8 cellular contexts compared by ENCODE assay signal in genomic region chr17:44898768-44899073, GRCh38. TPM values are rescaled to one million over a fixed set of nuclear protein-coding genes. Genes with fewer than 3 reads are reported as not detected.
DNase-seq lines count a peak whose midpoint lies in the region; ATAC-seq, FAIRE-seq and TF ChIP-seq lines count a peak whose summit lies in the region.

No MANE protein-coding gene starts in this region.

- peak overlapping the region; percentile 72 for H3K27ac ChIP-seq in DOHH2 (ENCODE audit: low read depth, low read length)
- peak overlapping the region in 1 of 2 donors; percentile 11 for H3K27ac ChIP-seq in aorta (ENCODE audit: low read depth in 1 of 2, low read length in 2 of 2)

- peaks cover 21% of the 10 kb centered on the region for H3K36me3 ChIP-seq in DOHH2 (ENCODE audit: control insufficient read depth, low read length)
- peaks cover 30% of the 10 kb centered on the region for H3K36me3 ChIP-seq in MG63
- H3K36me3 ChIP-seq in aorta (ENCODE audit: control insufficient read depth in 1 of 2, insufficient read depth in 2 of 2, low read length in 1 of 2) = no peaks in the 10 kb centered on the region

- peaks cover 57% of the 10 kb centered on the region for H3K79me2 ChIP-seq in DOHH2 (ENCODE audit: control insufficient read depth, low read length)

- H3K27me3 Mint-ChIP-seq in brain (peaks cover 11% of the 10 kb centered on the region), memory B cell (no peaks in the 10 kb centered on the region)

- H3K4me1 Mint-ChIP-seq in brain (peaks cover 57% of the 10 kb centered on the region), memory B cell (peaks cover 13% of the 10 kb centered on the region)

- H3K4me3 Mint-ChIP-seq in brain (peak overlapping the region; percentile 89 to 98 (median 94)), memory B cell (peak overlapping the region; percentile 91)

- no peaks in the 10 kb centered on the region for H3K9me3 ChIP-seq in DOHH2 (ENCODE audit: control insufficient read depth, insufficient read depth, low read length)
- H3K9me3 ChIP-seq in MG63 = no peaks in the 10 kb centered on the region
- no peaks in the 10 kb centered on the region for H3K9me3 ChIP-seq in aorta (ENCODE audit: control insufficient read depth, low read length)

- H3K4me3 ChIP-seq in DOHH2 (ENCODE audit: low read length) (peak overlapping the region; percentile 81), MG63 (peak overlapping the region; percentile 85), aorta (ENCODE audit: low read length in 2 of 2) (peak overlapping the region; percentile 72 to 81)

- 0 out of 2 replicates have a peak, but pooled peaks cover 4% of the 10 kb centered on the region for H3F3A ChIP-seq in DOHH2 (ENCODE audit: control insufficient read depth, insufficient read depth)

- intact Hi-C loops in aorta (cut with DNase I) = no loop called here

- H3K27ac Mint-ChIP-seq in brain (peak overlapping the region; percentile 100), memory B cell (peak overlapping the region; percentile 100)

- WGBS in aorta, 2 donors = 1% methylated on average over 7 of the region's 7 CpGs

- no peaks in the 10 kb centered on the region for H4K20me1 ChIP-seq in DOHH2 (ENCODE audit: control insufficient read depth, insufficient read depth, low read depth, low read length)

- H3K4me1 ChIP-seq in DOHH2 (ENCODE audit: control insufficient read depth, low read length) = peaks cover 19% of the 10 kb centered on the region
- H3K4me1 ChIP-seq in aorta (ENCODE audit: control insufficient read depth in 1 of 2, insufficient read depth in 2 of 2, low read length in 2 of 2) = no peaks in the 10 kb centered on the region

- DNase-seq in MG63 = peak; percentile 55
- no peak for DNase-seq in memory B cell (ENCODE audit: low spot score in 2 of 2)
- no peak for DNase-seq in aorta
- no peak for DNase-seq in SHP77 (lab: John Stamatoyannopoulos, UW)
- DNase-seq in RCC 7860 (ENCODE audit: low spot score) = no peak
- no peak for DNase-seq in NCI-H1436 treated with DMSO at 0.1 percent for 48 hours (lab: John Stamatoyannopoulos, UW)

- ATAC-seq in memory B cell (ENCODE audit: low read depth) (no peak), aorta (ENCODE audit: low FRiP score) (no peak)

- TF ChIP-seq CTCF in DOHH2 (IDR thresholded peaks at IDR 0.05; ENCODE audit: low read depth, low read length, poor library complexity, severe bottlenecking) = no peak
- TF ChIP-seq CTCF in brain (conservative IDR thresholded peaks at IDR 0.05) = no peak

- H3K36me3 Mint-ChIP-seq in brain = peaks cover 17% of the 10 kb centered on the region
- H3K36me3 Mint-ChIP-seq in memory B cell = peaks cover 8% of the 10 kb centered on the region

- FAIRE-seq in RCC 7860 (lab: Jason Lieb, UNC) = no peak

- no peaks in the 10 kb centered on the region for H3K9me2 ChIP-seq in DOHH2 (replicated peaks; ENCODE audit: control insufficient read depth, low read length)

- H3K27me3 ChIP-seq in DOHH2 (ENCODE audit: control insufficient read depth, low read length) (peaks cover 27% of the 10 kb centered on the region), MG63 (no peaks in the 10 kb centered on the region), aorta (ENCODE audit: control insufficient read depth in 1 of 2, insufficient read depth in 2 of 2, low read length in 1 of 2) (no peaks in the 10 kb centered on the region)

- H3K4me2 ChIP-seq in DOHH2 (ENCODE audit: low read length) = peak overlapping the region; percentile 88

- H3K9me3 Mint-ChIP-seq in brain (peaks cover 0 to 4% (median 0%) of the 10 kb centered on the region in 5 experiments), memory B cell (no peaks in the 10 kb centered on the region)

RNA-seq across cellular contexts. Expression of gene EFTUD2, which starts 0.5 kb away (rescaled TPM):
- 156 and 179 TPM in 2 replicates for total RNA-seq in MG63 (2014; rRNA removed; shearing (Covaris generic); ENCODE audit: low replicate concordance)
- polyA plus RNA-seq in brain (ENCODE audit: insufficient read depth, low read depth, low replicate concordance) (95.8 TPM), aorta (10 to 100 TPM; 17.8 to 37.7 TPM)
- total RNA-seq in aorta = 10 to 100 TPM; 64.4 to 78.6 TPM

RNA-seq across cellular contexts. Expression of gene GFAP, which starts 16.6 kb away (rescaled TPM):
- 5.0 TPM in 1 of 2 replicates, not detected in the other for total RNA-seq in MG63 (2014; rRNA removed; shearing (Covaris generic); ENCODE audit: low replicate concordance)
- 4,939 TPM for polyA plus RNA-seq in brain (ENCODE audit: insufficient read depth, low read depth, low replicate concordance)
- 10 to 100 TPM in 1 of 2 donors, 1 to 10 TPM in 1; 2.3 to 17.6 TPM for total RNA-seq in aorta
- 1 to 10 TPM; 1.4 to 7.9 TPM for polyA plus RNA-seq in aorta

RNA-seq across cellular contexts. Expression of gene KIF18B, which starts 48.9 kb away (rescaled TPM):
- 10.9 and 21.6 TPM in 2 replicates for total RNA-seq in MG63 (2014; rRNA removed; shearing (Covaris generic); ENCODE audit: low replicate concordance)
- polyA plus RNA-seq in brain (ENCODE audit: insufficient read depth, low read depth, low replicate concordance) (10.9 TPM), aorta (under 1 TPM in 1 of 2 donors, not detected in 1; 0.05 TPM)
- total RNA-seq in aorta = 1 to 10 TPM in 1 of 2 donors, under 1 TPM in 1; 0.16 to 1.7 TPM

RNA-seq across cellular contexts. Expression of gene HIGD1B, which starts 51.0 kb away (rescaled TPM):
- total RNA-seq in MG63 (2014; rRNA removed; shearing (Covaris generic); ENCODE audit: low replicate concordance) = not detected in 2 replicates
- 21.9 TPM for polyA plus RNA-seq in brain (ENCODE audit: insufficient read depth, low read depth, low replicate concordance)
- total RNA-seq in aorta = 1 to 10 TPM in 1 of 2 donors, under 1 TPM in 1; 0.58 to 1.3 TPM
- polyA plus RNA-seq in aorta = not detected
